ENCODE assay signal across 10 cellular contexts in genomic region chr2:240559271-240559670, GRCh38. TPM values are rescaled to one million over a fixed set of nuclear protein-coding genes. Genes with fewer than 3 reads are reported as not detected.
DNase-seq lines count a peak whose midpoint lies in the region; ATAC-seq, FAIRE-seq and TF ChIP-seq lines count a peak whose summit lies in the region.
"Had no signal": no experiment of that assay in that cellular context is flagged by ENCODE, and none has a peak within 500 bp of the region (broad histone marks: within the 10 kb centered on the region; RNA-seq: fewer than 3 reads in every experiment).

No MANE protein-coding gene starts in this region.

- FAIRE-seq in HepG2 (lab: Jason Lieb, UNC), result no peak
- FAIRE-seq: frontal cortex had no signal

- H3K36me3 ChIP-seq in HepG2 (replicated peaks in 1 of 2; ENCODE audit: control insufficient read depth in 1 of 2, insufficient read depth in 2 of 2, low read length in 2 of 2) (peaks cover 8 to 18% of the 10 kb centered on the region in 2 experiments), right lobe of liver (no peaks in the 10 kb centered on the region), iPS-20b (ENCODE audit: insufficient read depth, low read depth, low read length) (no peaks in the 10 kb centered on the region), upper lobe of right lung (no peaks in the 10 kb centered on the region), colonic mucosa (no peaks in the 10 kb centered on the region)

- H3K9ac ChIP-seq in HepG2 (ENCODE audit: insufficient read depth, low read depth, low read length), result peak overlapping the region; percentile 92
- no peak overlapping the region for H3K9ac ChIP-seq in iPS-20b (ENCODE audit: low read depth, low read length)
- no peak overlapping the region for H3K9ac ChIP-seq in colonic mucosa (ENCODE audit: low read depth in 2 of 2, low read length in 2 of 2)

- no peak for DNase-seq in HepG2 (ENCODE audit: low spot score)
- no peak for DNase-seq in right lobe of liver
- DNase-seq in activated CD8-positive, alpha-beta memory T cell treated with anti-CD3 and anti-CD28 coated beads for 24 hours, result peak; percentile 64
- DNase-seq in upper lobe of right lung, result no peak
- DNase-seq in activated effector memory CD4-positive, alpha-beta T cell treated with anti-CD3 and anti-CD28 coated beads, Interleukin-2, amount 50 U/mL, for 16 hours, result no peak
- DNase-seq in colonic mucosa, result no peak
- DNase-seq: C1 segment of cervical spinal cord had no signal

- TF ChIP-seq CTCF in HepG2 (CRISPR knock-in tag; IDR thresholded peaks at IDR 0.05) (no peak), right lobe of liver (IDR thresholded peaks at IDR 0.05) (no peak), upper lobe of right lung (IDR thresholded peaks at IDR 0.05) (no peak), colonic mucosa (IDR thresholded peaks at IDR 0.05) (no peak)

- H3K4me1 ChIP-seq in HepG2 (ENCODE audit: insufficient read depth, low read length) (peaks cover 41% of the 10 kb centered on the region), right lobe of liver (peaks cover 0 to 33% (median 16%) of the 10 kb centered on the region in 4 donors), iPS-20b (ENCODE audit: insufficient read depth, low read length) (peaks cover 8% of the 10 kb centered on the region; the same call in 1 of the 2 replicates), upper lobe of right lung (peaks cover 56% of the 10 kb centered on the region), colonic mucosa (peaks cover 28% of the 10 kb centered on the region)

- WGBS in HepG2 (ENCODE audit: low lambda C conversion rate), result 87% methylated on average over 3 of the region's 3 CpGs
- WGBS in right lobe of liver (ENCODE audit: insufficient coverage, low coverage, low lambda C conversion rate, missing lambda C conversion rate), result 60% methylated on average over 1 of the region's 3 CpGs

- peaks cover 28% of the 10 kb centered on the region for H3K79me2 ChIP-seq in HepG2 (ENCODE audit: insufficient read depth, low read length)

- ATAC-seq in HepG2 (no peak), right lobe of liver (no peak), upper lobe of right lung (no peak), GM21528 (IDR thresholded peaks at IDR 0.05; ENCODE audit: low FRiP score, unreplicated experiment) (no peak)

- TF ChIP-seq RAD21 in HepG2 (CRISPR knock-in tag; IDR thresholded peaks at IDR 0.05), result no peak

- peak overlapping the region; percentile 90 for H3K27ac ChIP-seq in HepG2 (ENCODE audit: extremely low read length, insufficient read depth, low read length)
- H3K27ac ChIP-seq in right lobe of liver, result no peak overlapping the region
- no peak overlapping the region for H3K27ac ChIP-seq in iPS-20b (ENCODE audit: low read length)
- no peak overlapping the region for H3K27ac ChIP-seq in upper lobe of right lung
- H3K27ac ChIP-seq in colonic mucosa, result no peak overlapping the region

- CTCF ChIA-PET in HepG2 (lab: Yijun Ruan, JAX; ENCODE audit: low intra/inter-chr PET ratio, low total read pairs), result no interaction called here

- peak overlapping the region; percentile 93 for H3K4me2 ChIP-seq in HepG2 (ENCODE audit: low read depth, low read length)

- H2AFZ ChIP-seq in HepG2 (ENCODE audit: low read length), result no peak overlapping the region

- BruUV-seq in HepG2 (replicated peaks; lab: Mats Ljungman, UMichigan), result no TSS peak

- TF ChIP-seq POLR2A in HepG2 (IDR thresholded peaks at IDR 0.05; ENCODE audit: insufficient read depth in 1 of 2, low read depth in 2 of 2, low read length in 2 of 2) (no peak; a peak in 1 of 4 replicates), right lobe of liver (IDR thresholded peaks at IDR 0.05) (no peak)

- no peaks in the 10 kb centered on the region for H4K20me1 ChIP-seq in HepG2 (ENCODE audit: insufficient read depth, low read length)

- no peaks in the 10 kb centered on the region for H3K27me3 ChIP-seq in HepG2 (ENCODE audit: control insufficient read depth in 1 of 2, insufficient read depth in 2 of 2, low read length in 2 of 2)
- no peaks in the 10 kb centered on the region for H3K27me3 ChIP-seq in right lobe of liver
- H3K27me3 ChIP-seq in iPS-20b (ENCODE audit: insufficient read depth, low read length), result peaks cover 36% of the 10 kb centered on the region
- no peaks in the 10 kb centered on the region for H3K27me3 ChIP-seq in upper lobe of right lung
- no peaks in the 10 kb centered on the region for H3K27me3 ChIP-seq in colonic mucosa

- peak overlapping the region; percentile 79 to 85 (median 80); a peak in 3 of 6 replicates for H3K4me3 ChIP-seq in HepG2 (replicated peaks in 1 of 3; ENCODE audit: insufficient read depth in 1 of 3, low read depth in 2 of 3, low read length in 3 of 3)
- H3K4me3 ChIP-seq in right lobe of liver, result no peak overlapping the region
- H3K4me3 ChIP-seq in iPS-20b (ENCODE audit: low read length), result peak overlapping the region; percentile 81
- peak overlapping the region; percentile 98 for H3K4me3 ChIP-seq in upper lobe of right lung
- H3K4me3 ChIP-seq in colonic mucosa, result no peak overlapping the region

- in situ Hi-C loops in HepG2 (cut with HindIII; ENCODE audit: extremely low pct_ligation_motif_present, low pct_unique_long_range_greater_than_20kb), result loop anchor here (25.0 kb wide), 1 partner anchor 653 kb away; no protein-coding TSS in a partner anchor

- TF ChIP-seq EP300 in HepG2 (IDR thresholded peaks at IDR 0.05; ENCODE audit: low read depth in 2 of 2, low read length in 2 of 2), result no peak
- TF ChIP-seq EP300 in HepG2 (CRISPR knock-in tag; IDR thresholded peaks at IDR 0.05; ENCODE audit: borderline replicate concordance), result no peak

- intact Hi-C loops in HepG2 (cut with micrococcal nuclease; ENCODE audit: unreplicated experiment), result no loop called here
- intact Hi-C loops in right lobe of liver (cut with DNase I), result no loop called here
- intact Hi-C loops in upper lobe of right lung (cut with DNase I), result no loop called here
- intact Hi-C loops in colonic mucosa (cut with DNase I), result no loop called here

- POLR2A ChIA-PET in HepG2 (lab: Yijun Ruan, JAX), result interaction anchor here (4.9 kb wide), 1 partner anchor 28 kb away, joined by 86 read pairs; the partner anchor contains the start of gene CAPN10

- H3K9me3 ChIP-seq in HepG2 (ENCODE audit: low read length) (no peaks in the 10 kb centered on the region), right lobe of liver (no peaks in the 10 kb centered on the region), iPS-20b (ENCODE audit: insufficient read depth, low read depth, low read length) (no peaks in the 10 kb centered on the region), upper lobe of right lung (no peaks in the 10 kb centered on the region), colonic mucosa (no peaks in the 10 kb centered on the region)

RNA-seq across cellular contexts. Expression of gene DUSP28, which starts 0.9 kb away (rescaled TPM):
- total RNA-seq in HepG2 (2016; rRNA removed; fragmentation: Illumina TruSeq; extraction: Trizol), result 2.5 and 5.2 TPM in 2 replicates
- 4.5 and 4.9 TPM in 2 replicates for total RNA-seq in HepG2 (2016; cell fraction: cytosol; rRNA removed; fragmentation: Illumina TruSeq; extraction: Trizol; ENCODE audit: low read depth)
- total RNA-seq in HepG2 (2016; cell fraction: insoluble cytoplasmic fraction; rRNA removed; fragmentation: Illumina TruSeq; extraction: Trizol), result 2.9 and 5.6 TPM in 2 replicates
- 6.2 and 6.3 TPM in 2 replicates for total RNA-seq in HepG2 (2016; cell fraction: membrane; rRNA removed; fragmentation: Illumina TruSeq; extraction: Trizol)
- total RNA-seq in HepG2 (2016; cell fraction: nucleus; rRNA removed; fragmentation: Illumina TruSeq; extraction: Trizol), result 7.1 TPM in 2 replicates
- 6.7 and 8.6 TPM in 2 replicates for polyA plus RNA-seq in HepG2 (2011; rRNA removed)
- 3.4 and 4.1 TPM in 2 replicates for polyA plus RNA-seq in HepG2 (2011; cell fraction: cytosol; rRNA removed)
- 6.6 and 6.7 TPM in 2 replicates for polyA plus RNA-seq in HepG2 (2011; cell fraction: nucleus; rRNA removed)
- 5.4 and 6.8 TPM in 2 replicates for polyA plus RNA-seq in HepG2 (2012)
- polyA plus RNA-seq in HepG2 (2016; cell fraction: cytosol; fragmentation: Illumina TruSeq; extraction: Trizol; ENCODE audit: low read depth), result 4.9 and 6.2 TPM in 2 replicates
- polyA plus RNA-seq in HepG2 (2016; cell fraction: insoluble cytoplasmic fraction; fragmentation: Illumina TruSeq; extraction: Trizol; ENCODE audit: low read depth), result 3.9 and 4.1 TPM in 2 replicates
- polyA plus RNA-seq in HepG2 (2016; cell fraction: membrane; fragmentation: Illumina TruSeq; extraction: Trizol; ENCODE audit: low read depth), result 5.5 and 7.1 TPM in 2 replicates
- 11.1 and 15.5 TPM in 2 replicates for polyA plus RNA-seq in HepG2 (2016; cell fraction: nucleus; fragmentation: Illumina TruSeq; extraction: Trizol; ENCODE audit: insufficient read depth, low read depth)
- polyA minus RNA-seq in HepG2 (2011; rRNA and poly(A)+ RNA removed; ENCODE audit: low replicate concordance), result 2.8 and 4.2 TPM in 2 replicates
- polyA minus RNA-seq in HepG2 (2011; cell fraction: cytosol; rRNA and poly(A)+ RNA removed), result 1.7 and 2.2 TPM in 2 replicates
- polyA minus RNA-seq in HepG2 (2011; cell fraction: nucleus; rRNA and poly(A)+ RNA removed), result 11.5 and 12.3 TPM in 2 replicates
- 1 to 10 TPM; 1.3 to 3.5 (median 2.1) TPM for total RNA-seq in right lobe of liver
- total RNA-seq in upper lobe of right lung, result 5.3 TPM
- 1 to 10 TPM; 3.9 to 5.3 TPM for total RNA-seq in colonic mucosa

RNA-seq across cellular contexts. Expression of gene ANKMY1, which starts 1.5 kb away (rescaled TPM):
- total RNA-seq in HepG2 (2016; rRNA removed; fragmentation: Illumina TruSeq; extraction: Trizol) (7.3 and 11.7 TPM in 2 replicates), right lobe of liver (10 to 100 TPM in 1 of 6 experiments, 1 to 10 TPM in 5; 6.6 to 11.0 (median 9.0) TPM), upper lobe of right lung (19.3 TPM), colonic mucosa (10 to 100 TPM; 12.3 to 18.1 TPM)
- total RNA-seq in HepG2 (2016; cell fraction: cytosol; rRNA removed; fragmentation: Illumina TruSeq; extraction: Trizol; ENCODE audit: low read depth), result 9.7 and 12.6 TPM in 2 replicates
- total RNA-seq in HepG2 (2016; cell fraction: insoluble cytoplasmic fraction; rRNA removed; fragmentation: Illumina TruSeq; extraction: Trizol), result 8.8 and 12.4 TPM in 2 replicates
- total RNA-seq in HepG2 (2016; cell fraction: membrane; rRNA removed; fragmentation: Illumina TruSeq; extraction: Trizol), result 10.6 and 11.9 TPM in 2 replicates
- 23.2 and 30.1 TPM in 2 replicates for total RNA-seq in HepG2 (2016; cell fraction: nucleus; rRNA removed; fragmentation: Illumina TruSeq; extraction: Trizol)
- 18.8 and 20.5 TPM in 2 replicates for polyA plus RNA-seq in HepG2 (2011; rRNA removed)
- polyA plus RNA-seq in HepG2 (2011; cell fraction: cytosol; rRNA removed), result 11.7 and 12.1 TPM in 2 replicates
- polyA plus RNA-seq in HepG2 (2011; cell fraction: nucleus; rRNA removed), result 55.1 and 66.4 TPM in 2 replicates
- polyA plus RNA-seq in HepG2 (2012), result 8.0 and 8.9 TPM in 2 replicates
- 2.6 and 3.4 TPM in 2 replicates for polyA plus RNA-seq in HepG2 (2016; cell fraction: cytosol; fragmentation: Illumina TruSeq; extraction: Trizol; ENCODE audit: low read depth)
- 7.8 and 8.8 TPM in 2 replicates for polyA plus RNA-seq in HepG2 (2016; cell fraction: insoluble cytoplasmic fraction; fragmentation: Illumina TruSeq; extraction: Trizol; ENCODE audit: low read depth)
- 4.9 and 6.3 TPM in 2 replicates for polyA plus RNA-seq in HepG2 (2016; cell fraction: membrane; fragmentation: Illumina TruSeq; extraction: Trizol; ENCODE audit: low read depth)
- 30.4 and 35.4 TPM in 2 replicates for polyA plus RNA-seq in HepG2 (2016; cell fraction: nucleus; fragmentation: Illumina TruSeq; extraction: Trizol; ENCODE audit: insufficient read depth, low read depth)
- polyA minus RNA-seq in HepG2 (2011; rRNA and poly(A)+ RNA removed; ENCODE audit: low replicate concordance), result 41.3 and 43.1 TPM in 2 replicates
- 6.0 and 6.9 TPM in 2 replicates for polyA minus RNA-seq in HepG2 (2011; cell fraction: cytosol; rRNA and poly(A)+ RNA removed)
- polyA minus RNA-seq in HepG2 (2011; cell fraction: nucleus; rRNA and poly(A)+ RNA removed), result 52.8 and 56.1 TPM in 2 replicates

RNA-seq across cellular contexts. Expression of gene RNPEPL1, which starts 9.0 kb away (rescaled TPM):
- total RNA-seq in HepG2 (2016; rRNA removed; fragmentation: Illumina TruSeq; extraction: Trizol), result 13.0 and 27.6 TPM in 2 replicates
- 21.9 and 24.8 TPM in 2 replicates for total RNA-seq in HepG2 (2016; cell fraction: cytosol; rRNA removed; fragmentation: Illumina TruSeq; extraction: Trizol; ENCODE audit: low read depth)
- total RNA-seq in HepG2 (2016; cell fraction: insoluble cytoplasmic fraction; rRNA removed; fragmentation: Illumina TruSeq; extraction: Trizol), result 12.9 and 23.2 TPM in 2 replicates
- 50.1 and 53.8 TPM in 2 replicates for total RNA-seq in HepG2 (2016; cell fraction: membrane; rRNA removed; fragmentation: Illumina TruSeq; extraction: Trizol)
- 17.5 and 21.9 TPM in 2 replicates for total RNA-seq in HepG2 (2016; cell fraction: nucleus; rRNA removed; fragmentation: Illumina TruSeq; extraction: Trizol)
- polyA plus RNA-seq in HepG2 (2011; rRNA removed), result 18.0 and 28.8 TPM in 2 replicates
- polyA plus RNA-seq in HepG2 (2011; cell fraction: cytosol; rRNA removed), result 20.3 and 26.3 TPM in 2 replicates
- polyA plus RNA-seq in HepG2 (2011; cell fraction: nucleus; rRNA removed), result 94.3 and 114 TPM in 2 replicates
- 37.2 and 56.3 TPM in 2 replicates for polyA plus RNA-seq in HepG2 (2012)
- polyA plus RNA-seq in HepG2 (2016; cell fraction: cytosol; fragmentation: Illumina TruSeq; extraction: Trizol; ENCODE audit: low read depth), result 43.4 and 46.1 TPM in 2 replicates
- polyA plus RNA-seq in HepG2 (2016; cell fraction: insoluble cytoplasmic fraction; fragmentation: Illumina TruSeq; extraction: Trizol; ENCODE audit: low read depth), result 40.1 and 49.6 TPM in 2 replicates
- 85.0 and 102 TPM in 2 replicates for polyA plus RNA-seq in HepG2 (2016; cell fraction: membrane; fragmentation: Illumina TruSeq; extraction: Trizol; ENCODE audit: low read depth)
- polyA plus RNA-seq in HepG2 (2016; cell fraction: nucleus; fragmentation: Illumina TruSeq; extraction: Trizol; ENCODE audit: insufficient read depth, low read depth), result 57.9 and 59.3 TPM in 2 replicates
- 15.3 and 64.5 TPM in 2 replicates for polyA minus RNA-seq in HepG2 (2011; rRNA and poly(A)+ RNA removed; ENCODE audit: low replicate concordance)
- polyA minus RNA-seq in HepG2 (2011; cell fraction: cytosol; rRNA and poly(A)+ RNA removed), result 55.0 and 57.6 TPM in 2 replicates
- 18.6 and 21.0 TPM in 2 replicates for polyA minus RNA-seq in HepG2 (2011; cell fraction: nucleus; rRNA and poly(A)+ RNA removed)
- total RNA-seq in right lobe of liver, result 100 to 1,000 TPM in 1 of 6 experiments, 10 to 100 TPM in 5; 24.7 to 105 (median 31.0) TPM
- total RNA-seq in upper lobe of right lung, result 88.6 TPM
- 100 to 1,000 TPM in 1 of 2 donors, 10 to 100 TPM in 1; 87.2 to 108 TPM for total RNA-seq in colonic mucosa

RNA-seq across cellular contexts. Expression of gene CAPN10, which starts 27.3 kb away (rescaled TPM):
- total RNA-seq in HepG2 (2016; rRNA removed; fragmentation: Illumina TruSeq; extraction: Trizol) (16.5 and 32.4 TPM in 2 replicates), right lobe of liver (10 to 100 TPM in 2 of 6 experiments, 1 to 10 TPM in 4; 7.2 to 13.8 (median 9.1) TPM), upper lobe of right lung (31.8 TPM), colonic mucosa (10 to 100 TPM; 29.1 to 47.8 TPM)
- 18.3 and 20.3 TPM in 2 replicates for total RNA-seq in HepG2 (2016; cell fraction: cytosol; rRNA removed; fragmentation: Illumina TruSeq; extraction: Trizol; ENCODE audit: low read depth)
- 16.1 and 35.0 TPM in 2 replicates for total RNA-seq in HepG2 (2016; cell fraction: insoluble cytoplasmic fraction; rRNA removed; fragmentation: Illumina TruSeq; extraction: Trizol)
- total RNA-seq in HepG2 (2016; cell fraction: membrane; rRNA removed; fragmentation: Illumina TruSeq; extraction: Trizol), result 28.2 and 28.4 TPM in 2 replicates
- total RNA-seq in HepG2 (2016; cell fraction: nucleus; rRNA removed; fragmentation: Illumina TruSeq; extraction: Trizol), result 26.3 and 36.2 TPM in 2 replicates
- 27.6 and 40.7 TPM in 2 replicates for polyA plus RNA-seq in HepG2 (2011; rRNA removed)
- 15.8 and 24.7 TPM in 2 replicates for polyA plus RNA-seq in HepG2 (2011; cell fraction: cytosol; rRNA removed)
- polyA plus RNA-seq in HepG2 (2011; cell fraction: nucleus; rRNA removed), result 157 and 173 TPM in 2 replicates
- polyA plus RNA-seq in HepG2 (2012), result 24.4 and 27.6 TPM in 2 replicates
- polyA plus RNA-seq in HepG2 (2016; cell fraction: cytosol; fragmentation: Illumina TruSeq; extraction: Trizol; ENCODE audit: low read depth), result 9.1 and 9.4 TPM in 2 replicates
- polyA plus RNA-seq in HepG2 (2016; cell fraction: insoluble cytoplasmic fraction; fragmentation: Illumina TruSeq; extraction: Trizol; ENCODE audit: low read depth), result 17.4 and 18.2 TPM in 2 replicates
- polyA plus RNA-seq in HepG2 (2016; cell fraction: membrane; fragmentation: Illumina TruSeq; extraction: Trizol; ENCODE audit: low read depth), result 15.5 and 17.2 TPM in 2 replicates
- polyA plus RNA-seq in HepG2 (2016; cell fraction: nucleus; fragmentation: Illumina TruSeq; extraction: Trizol; ENCODE audit: insufficient read depth, low read depth), result 59.4 and 61.4 TPM in 2 replicates
- 11.2 and 33.8 TPM in 2 replicates for polyA minus RNA-seq in HepG2 (2011; rRNA and poly(A)+ RNA removed; ENCODE audit: low replicate concordance)
- 10.8 TPM in 2 replicates for polyA minus RNA-seq in HepG2 (2011; cell fraction: cytosol; rRNA and poly(A)+ RNA removed)
- 50.0 and 57.6 TPM in 2 replicates for polyA minus RNA-seq in HepG2 (2011; cell fraction: nucleus; rRNA and poly(A)+ RNA removed)

Comparison
In these comparisons a context has a peak if more than half of its experiments do, and no peak if none do; other contexts are left out.
1. H3K4me3 ChIP-seq: peak in HepG2 (3 of 3), iPS-20b (single experiment) and upper lobe of right lung (single experiment); none in right lobe of liver (0 of 3) and colonic mucosa (single experiment).